ENCODE assay signal across 20 cellular contexts in the genomic region with DNA sequence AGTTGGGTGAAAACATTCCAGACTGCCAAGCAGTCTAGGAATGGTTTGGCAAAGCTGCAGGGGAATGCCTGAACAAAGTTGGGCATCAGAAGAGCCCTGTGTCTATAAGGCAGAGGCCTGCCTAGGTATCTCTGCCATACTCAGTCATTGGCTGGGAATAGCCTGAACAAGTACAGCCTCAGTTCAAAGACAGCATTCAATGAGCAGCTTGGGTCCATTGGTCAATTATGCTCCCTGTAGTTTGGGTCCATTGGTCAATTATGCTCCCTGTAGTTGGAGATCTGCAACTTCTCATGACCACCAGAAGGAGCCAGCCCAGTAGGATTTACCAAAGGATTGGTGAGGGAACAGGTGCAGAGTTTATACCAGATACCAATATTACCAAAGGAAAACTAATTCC. TPM values are rescaled to one million over a fixed set of nuclear protein-coding genes. Genes with fewer than 3 reads are reported as not detected.
DNase-seq lines count a peak whose midpoint lies in the region; ATAC-seq and TF ChIP-seq lines count a peak whose summit lies in the region.
"Had no signal": no experiment of that assay in that cellular context is flagged by ENCODE, and none has a peak within 500 bp of the region (broad histone marks: within the 10 kb centered on the region; RNA-seq: fewer than 3 reads in every experiment).

No MANE protein-coding gene starts in this region.

- H3K4me1 ChIP-seq in cardiac muscle cell (ENCODE audit: low read depth) (peaks cover 11% of the 10 kb centered on the region), right cardiac atrium (ENCODE audit: control insufficient read depth, insufficient read depth, low read length) (peaks cover 4% of the 10 kb centered on the region), hepatocyte (ENCODE audit: insufficient read depth) (no peaks in the 10 kb centered on the region), thoracic aorta (ENCODE audit: control insufficient read depth in 1 of 2, low read depth in 2 of 2) (peaks cover 34 to 74% of the 10 kb centered on the region in 2 donors)
- H3K4me1 ChIP-seq: A549 had no signal

- no peak for TF ChIP-seq POLR2A in lower leg skin (IDR thresholded peaks at IDR 0.05)

- H3K79me2 ChIP-seq in hepatocyte, result no peaks in the 10 kb centered on the region

- POLR2A ChIA-PET in MCF 10A (lab: Yijun Ruan, JAX), result no interaction called here

- H3K4me3 ChIP-seq in cardiac muscle cell (no peak overlapping the region), right cardiac atrium (ENCODE audit: low read length) (no peak overlapping the region), hepatocyte (no peak overlapping the region), thoracic aorta (no peak overlapping the region), lower leg skin (ENCODE audit: low read depth, poor library complexity, severe bottlenecking) (no peak overlapping the region)
- H3K4me3 ChIP-seq: A549, GM23338 had no signal

- DNase-seq in cardiac muscle cell (ENCODE audit: low read depth in 1 of 2, low spot score in 1 of 2), result no peak
- no peak for DNase-seq in left ventricle myocardium superior
- DNase-seq in right cardiac atrium, result no peak
- no peak for DNase-seq in Right ventricle myocardium superior
- DNase-seq in hepatocyte (ENCODE audit: low spot score), result no peak
- no peak for DNase-seq in thoracic aorta (ENCODE audit: low spot score)
- no peak for DNase-seq in MCF 10A (ENCODE audit: unreplicated experiment)
- no peak for DNase-seq in lower leg skin (ENCODE audit: low spot score in 2 of 2)
- DNase-seq: AML-193; CD4-positive, alpha-beta T cell; DMS153; DMS79; GDM1; HCEC 1CT had no signal

- no peaks in the 10 kb centered on the region for H3K9me2 ChIP-seq in hepatocyte (replicated peaks; ENCODE audit: insufficient read depth)

- H3K27me3 Mint-ChIP-seq in MCF 10A (ENCODE audit: insufficient read depth, unreplicated experiment), result peaks cover 15% of the 10 kb centered on the region

- no peaks in the 10 kb centered on the region for H4K20me1 ChIP-seq in hepatocyte (ENCODE audit: insufficient read depth, poor library complexity, severe bottlenecking)

- no peaks in the 10 kb centered on the region for H3K36me3 ChIP-seq in cardiac muscle cell
- no peaks in the 10 kb centered on the region for H3K36me3 ChIP-seq in hepatocyte (replicated peaks; ENCODE audit: insufficient read depth, low read depth)
- H3K36me3 ChIP-seq in thoracic aorta, result no peaks in the 10 kb centered on the region

- no peak for ATAC-seq in left ventricle myocardium superior
- ATAC-seq in right cardiac atrium, result no peak
- ATAC-seq in Right ventricle myocardium superior (ENCODE audit: poor library complexity), result no peak
- ATAC-seq in thoracic aorta (ENCODE audit: insufficient number of reproducible peaks, low FRiP score, low read depth), result no peak
- ATAC-seq: A549, GM23338 had no signal

- intact Hi-C loops in left ventricle myocardium superior (cut with micrococcal nuclease), result no loop called here
- intact Hi-C loops in right cardiac atrium (cut with DNase I), result no loop called here
- intact Hi-C loops in Right ventricle myocardium superior (cut with DNase I), result no loop called here
- intact Hi-C loops in MCF 10A (cut with micrococcal nuclease), result no loop called here
- intact Hi-C loops in lower leg skin (cut with DNase I; ENCODE audit: low total_unique reads), result no loop called here

- no peak overlapping the region for H3K4me2 ChIP-seq in hepatocyte
- H3K4me2 ChIP-seq: A549, GM23338 had no signal

- H3K36me3 Mint-ChIP-seq in MCF 10A (ENCODE audit: insufficient read depth, unreplicated experiment), result no peaks in the 10 kb centered on the region

- no peak overlapping the region for H3K27ac Mint-ChIP-seq in MCF 10A (ENCODE audit: low read depth, unreplicated experiment)
- H3K27ac Mint-ChIP-seq: CD4-positive, alpha-beta T cell; GM23338 had no signal

- TF ChIP-seq CTCF in cardiac muscle cell (IDR thresholded peaks at IDR 0.05; ENCODE audit: low read depth, low read length) (no peak), hepatocyte (IDR thresholded peaks at IDR 0.05; ENCODE audit: poor library complexity) (peak; percentile 2), thoracic aorta (IDR thresholded peaks at IDR 0.05) (no peak), MCF 10A (IDR thresholded peaks at IDR 0.05; ENCODE audit: unreplicated experiment) (no peak), lower leg skin (IDR thresholded peaks at IDR 0.05) (no peak)

- CTCF ChIA-PET in MCF 10A (lab: Yijun Ruan, JAX), result interaction anchor here (0.8 to 0.9 kb wide), 2 partner anchors 67 to 105 kb away, joined by 3 to 4 read pairs; no protein-coding TSS in a partner anchor

- peaks cover 8% of the 10 kb centered on the region for H3K4me1 Mint-ChIP-seq in MCF 10A (ENCODE audit: insufficient read depth, unreplicated experiment)

- no peak overlapping the region for H2AFZ ChIP-seq in hepatocyte
- H2AFZ ChIP-seq: GM23338 had no signal

- H3K9me3 ChIP-seq in cardiac muscle cell (ENCODE audit: low read depth), result no peaks in the 10 kb centered on the region
- no peaks in the 10 kb centered on the region for H3K9me3 ChIP-seq in right cardiac atrium (ENCODE audit: control insufficient read depth, low read length)
- H3K9me3 ChIP-seq in hepatocyte (ENCODE audit: low read depth), result no peaks in the 10 kb centered on the region
- no peaks in the 10 kb centered on the region for H3K9me3 ChIP-seq in thoracic aorta
- H3K9me3 ChIP-seq: A549 had no signal

- H3K27ac ChIP-seq in cardiac muscle cell (peak overlapping the region; percentile 58), right cardiac atrium (ENCODE audit: low read length) (peak overlapping the region; percentile 39), hepatocyte (no peak overlapping the region), thoracic aorta (peak overlapping the region; percentile 5 to 49)
- H3K27ac ChIP-seq: 22Rv1, A549, C4-2B, HL-60 had no signal

- H3K4me3 Mint-ChIP-seq in MCF 10A (ENCODE audit: unreplicated experiment), result no peak overlapping the region
- H3K4me3 Mint-ChIP-seq: CD4-positive, alpha-beta T cell; GM23338 had no signal

- no peaks in the 10 kb centered on the region for H3K27me3 ChIP-seq in cardiac muscle cell
- no peaks in the 10 kb centered on the region for H3K27me3 ChIP-seq in right cardiac atrium (ENCODE audit: control insufficient read depth, insufficient read depth)
- H3K27me3 ChIP-seq in hepatocyte, result no peaks in the 10 kb centered on the region
- H3K27me3 ChIP-seq in thoracic aorta (replicated peaks; ENCODE audit: insufficient read depth), result no peaks in the 10 kb centered on the region

- no peaks in the 10 kb centered on the region for H3K9me3 Mint-ChIP-seq in MCF 10A (ENCODE audit: unreplicated experiment)
- H3K9me3 Mint-ChIP-seq: CD4-positive, alpha-beta T cell; GM23338 had no signal

- BruUV-seq in MCF 10A (replicated peaks; lab: Mats Ljungman, UMichigan), result no TSS peak

RNA-seq across cellular contexts. Expression of gene FMO3, which starts 31.6 kb away (rescaled TPM):
- total RNA-seq in cardiac muscle cell (not detected in 2 replicates), left ventricle myocardium superior (1.8 TPM), right cardiac atrium (1 to 10 TPM in 3 of 4 donors, under 1 TPM in 1; 0.62 to 1.6 (median 1.3) TPM), Right ventricle myocardium superior (1.2 TPM), hepatocyte (0.16 and 1.6 TPM in 2 replicates), thoracic aorta (10 to 100 TPM in 1 of 2 donors, 1 to 10 TPM in 1; 4.2 to 13.9 TPM), MCF 10A (2022) (not detected in 2 replicates), lower leg skin (1 to 10 TPM in 3 of 4 donors, under 1 TPM in 1; 0.84 to 3.2 (median 2.1) TPM)
- polyA plus RNA-seq in cardiac muscle cell (not detected in 2 replicates), right cardiac atrium (2.0 TPM), hepatocyte (0.49 and 0.52 TPM in 2 replicates)
- total RNA-seq: CD4-positive, alpha-beta T cell; GM23338; HT1080 had no signal
- polyA plus RNA-seq: A549 had no signal
